In genomic region chr16:88771781-88772180, GRCh38 we compare ENCODE assay signal across 1 cellular context.
TF ChIP-seq lines count a peak whose summit lies in the region.

No MANE protein-coding gene starts in this region.

TF ChIP-seq in K562, 482 proteins besides CTCF, POLR2A, EP300 and RAD21:
- TF ChIP-seq POLR2G (IDR thresholded peaks at IDR 0.05; ENCODE audit: low read depth, low read length): peak; percentile 58; the same call in 1 of the 2 replicates
